In the genomic region with DNA sequence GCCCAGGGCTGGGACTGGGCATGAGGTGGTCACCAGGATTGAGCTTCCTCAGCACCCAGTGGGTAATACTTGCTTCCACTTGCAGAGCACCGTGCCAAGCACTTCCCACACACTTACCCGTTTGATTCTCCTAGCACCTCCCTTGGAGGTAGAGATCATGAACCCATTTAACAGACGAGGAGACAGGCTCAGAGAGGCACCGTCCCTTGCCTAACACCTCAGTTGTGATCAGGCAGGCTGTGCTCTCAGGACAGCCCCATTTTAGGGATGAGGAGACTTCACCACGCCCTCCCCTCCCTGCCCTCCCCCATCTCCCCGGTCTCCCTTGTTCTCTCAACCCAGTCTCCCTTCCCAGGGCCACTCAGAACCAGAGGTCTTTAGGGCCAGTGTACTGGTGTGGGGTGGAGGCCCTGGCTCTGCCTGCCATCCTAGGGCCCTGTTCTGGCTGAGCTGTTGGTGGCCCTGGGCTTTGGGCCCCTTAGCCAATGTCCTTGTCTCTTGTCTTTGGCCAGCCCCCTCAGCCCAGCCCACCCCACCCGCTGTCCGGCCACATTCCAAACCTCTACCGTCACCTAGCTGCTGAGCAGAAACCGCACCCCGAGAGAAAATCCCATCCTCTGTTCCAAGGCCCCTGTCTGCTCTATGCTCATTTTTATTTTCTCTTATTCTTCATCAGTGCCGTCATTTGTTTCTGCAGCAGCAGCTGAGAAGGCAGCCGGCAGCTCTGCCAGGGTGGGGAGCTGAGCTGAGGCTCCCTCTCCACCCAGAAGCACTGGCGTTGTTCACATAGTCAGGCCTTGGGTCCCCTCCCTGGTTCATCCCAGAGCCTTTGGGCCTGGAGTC, we compare ENCODE assay signal across 10 cellular contexts. TPM values are rescaled to one million over a fixed set of nuclear protein-coding genes. Genes with fewer than 3 reads are reported as not detected.
DNase-seq lines count a peak whose midpoint lies in the region; ATAC-seq, FAIRE-seq and TF ChIP-seq lines count a peak whose summit lies in the region.
"Had no signal": no experiment of that assay in that cellular context is flagged by ENCODE, and none has a peak within 500 bp of the region (broad histone marks: within the 10 kb centered on the region; RNA-seq: fewer than 3 reads in every experiment).

No MANE protein-coding gene starts in this region.

- no peaks in the 10 kb centered on the region for H3K9me3 ChIP-seq in H1 (ENCODE audit: insufficient read depth in 2 of 2, low read depth in 1 of 2, low read length in 1 of 2)
- H3K9me3 ChIP-seq in lower lobe of right lung: no peaks in the 10 kb centered on the region
- no peaks in the 10 kb centered on the region for H3K9me3 ChIP-seq in vagina

- H2AK5ac ChIP-seq in H1 (ENCODE audit: low read depth, low read length): peak overlapping the region; percentile 99

- H3K27me3 ChIP-seq in H1 (replicated peaks in 1 of 4; ENCODE audit: control insufficient read depth in 3 of 4, extremely low read depth in 1 of 4, insufficient read depth in 3 of 4, low read length in 3 of 4) (no peaks in the 10 kb centered on the region), lower lobe of right lung (ENCODE audit: low read depth) (no peaks in the 10 kb centered on the region), vagina (no peaks in the 10 kb centered on the region)

- peak in 1 of 2 experiments; percentile 46; a peak in 1 of 4 replicates for TF ChIP-seq RAD21 in H1 (IDR thresholded peaks at IDR 0.05 in 1 of 2, conservative IDR thresholded peaks at IDR 0.05 in 1 of 2; ENCODE audit: low read depth in 2 of 2, low read length in 2 of 2)

- H3K4me3 Mint-ChIP-seq in natural killer cell treated with Interleukin-12 subunit alpha and Interleukin-12 subunit beta and Interleukin-15 and Interleukin-18, amount 100 ng/mL, for 72 hours: no peak overlapping the region
- H3K4me3 Mint-ChIP-seq in natural killer cell: no peak overlapping the region
- no peak overlapping the region for H3K4me3 Mint-ChIP-seq in activated naive CD4-positive, alpha-beta T cell treated with anti-CD3 and anti-CD28 coated beads for 36 hours

- no peaks in the 10 kb centered on the region for H3K79me2 ChIP-seq in H1 (ENCODE audit: control insufficient read depth in 1 of 2, insufficient read depth in 2 of 2, low read length in 2 of 2)

- H3K27me3 Mint-ChIP-seq in natural killer cell treated with Interleukin-12 subunit alpha and Interleukin-12 subunit beta and Interleukin-15 and Interleukin-18, amount 100 ng/mL, for 72 hours: no peaks in the 10 kb centered on the region
- peaks cover 0 to 2% of the 10 kb centered on the region in 2 donors for H3K27me3 Mint-ChIP-seq in natural killer cell (ENCODE audit: low read depth in 2 of 2)
- no peaks in the 10 kb centered on the region for H3K27me3 Mint-ChIP-seq in activated naive CD4-positive, alpha-beta T cell treated with anti-CD3 and anti-CD28 coated beads for 36 hours (ENCODE audit: low read depth)

- peak overlapping the region; percentile 96 for H2BK120ac ChIP-seq in H1 (replicated peaks; ENCODE audit: low read depth, low read length)

- peak overlapping the region; percentile 31 to 55; a peak in 3 of 4 replicates for H3K4me2 ChIP-seq in H1 (ENCODE audit: insufficient read depth in 1 of 2, low read depth in 2 of 2, low read length in 2 of 2)

- H4K91ac ChIP-seq in H1 (replicated peaks; ENCODE audit: insufficient read length, low read length): peak overlapping the region; percentile 94

- H3K4me3 ChIP-seq in H1 (ENCODE audit: extremely low read depth in 1 of 4, insufficient read depth in 2 of 4, low read depth in 3 of 4, low read length in 4 of 4) (peak overlapping the region in 1 of 4 experiments; percentile 21; a peak in 2 of 8 replicates), lower lobe of right lung (no peak overlapping the region), vagina (no peak overlapping the region)

- 44% methylated on average over 5 of the region's 14 CpGs; no CpG with 5 or more reads in 1 of the 2 experiments for WGBS in H1 (ENCODE audit: extremely low coverage in 1 of 2, insufficient coverage in 1 of 2, insufficient read length in 1 of 2, insufficient replicate concordance in 2 of 2, low coverage in 1 of 2, low lambda C conversion rate in 2 of 2, missing lambda C conversion rate in 1 of 2), 2 experiments

- no peak overlapping the region for H3K14ac ChIP-seq in H1 (ENCODE audit: insufficient read length)

- TF ChIP-seq EP300 in H1 (IDR thresholded peaks at IDR 0.05; ENCODE audit: borderline replicate concordance in 1 of 2, low read depth in 2 of 2, low read length in 2 of 2): no peak

- H3K9me3 Mint-ChIP-seq in natural killer cell treated with Interleukin-12 subunit alpha and Interleukin-12 subunit beta and Interleukin-15 and Interleukin-18, amount 100 ng/mL, for 72 hours: no peaks in the 10 kb centered on the region
- no peaks in the 10 kb centered on the region for H3K9me3 Mint-ChIP-seq in natural killer cell
- H3K9me3 Mint-ChIP-seq in activated naive CD4-positive, alpha-beta T cell treated with anti-CD3 and anti-CD28 coated beads for 36 hours: no peaks in the 10 kb centered on the region

- H2BK5ac ChIP-seq in H1 (ENCODE audit: low read depth, low read length): peak overlapping the region; percentile 93

- peaks cover 0 to 2% of the 10 kb centered on the region in 2 donors for H3K4me1 Mint-ChIP-seq in natural killer cell treated with Interleukin-12 subunit alpha and Interleukin-12 subunit beta and Interleukin-15 and Interleukin-18, amount 100 ng/mL, for 72 hours (ENCODE audit: low read depth in 2 of 2)
- H3K4me1 Mint-ChIP-seq in natural killer cell: no peaks in the 10 kb centered on the region
- no peaks in the 10 kb centered on the region for H3K4me1 Mint-ChIP-seq in activated naive CD4-positive, alpha-beta T cell treated with anti-CD3 and anti-CD28 coated beads for 36 hours (ENCODE audit: low read depth)

- peaks cover 2% of the 10 kb centered on the region; the same call in 1 of the 2 replicates for H3K23me2 ChIP-seq in H1 (ENCODE audit: low read depth, low read length)

- H2BK15ac ChIP-seq in H1 (ENCODE audit: low read length): peak overlapping the region; percentile 100; the same call in 1 of the 2 replicates

- H3K23ac ChIP-seq in H1 (ENCODE audit: insufficient read length): no peak overlapping the region

- no peaks in the 10 kb centered on the region for H3K79me1 ChIP-seq in H1 (ENCODE audit: low read depth, low read length)

- peak overlapping the region; percentile 49 for H3K56ac ChIP-seq in H1 (replicated peaks; ENCODE audit: insufficient read length, low read depth, low read length)

- no peak overlapping the region; the same call in 1 of the 2 replicates for H2AFZ ChIP-seq in H1 (ENCODE audit: low read length)

- FAIRE-seq in H1 (lab: Jason Lieb, UNC): peak; percentile 42

- no peaks in the 10 kb centered on the region for H3K36me3 ChIP-seq in H1 (ENCODE audit: control insufficient read depth in 2 of 4, insufficient read depth in 4 of 4, low read length in 3 of 4)
- no peaks in the 10 kb centered on the region for H3K36me3 ChIP-seq in lower lobe of right lung
- H3K36me3 ChIP-seq in vagina: no peaks in the 10 kb centered on the region

- H3K36me3 Mint-ChIP-seq in natural killer cell treated with Interleukin-12 subunit alpha and Interleukin-12 subunit beta and Interleukin-15 and Interleukin-18, amount 100 ng/mL, for 72 hours: no peaks in the 10 kb centered on the region
- H3K36me3 Mint-ChIP-seq in natural killer cell: no peaks in the 10 kb centered on the region
- H3K36me3 Mint-ChIP-seq in activated naive CD4-positive, alpha-beta T cell treated with anti-CD3 and anti-CD28 coated beads for 36 hours (ENCODE audit: low read depth): no peaks in the 10 kb centered on the region

- H3K4ac ChIP-seq in H1 (replicated peaks; ENCODE audit: insufficient read length, low read depth, low read length): peak overlapping the region; percentile 74

- intact Hi-C loops in natural killer cell (cut with micrococcal nuclease): no loop called here
- intact Hi-C loops in lower lobe of right lung (cut with DNase I): no loop called here
- intact Hi-C loops in vagina (cut with DNase I): no loop called here
- intact Hi-C loops in activated naive CD4-positive, alpha-beta T cell treated with anti-CD3 and anti-CD28 coated beads for 36 hours (cut with micrococcal nuclease): no loop called here

- TF ChIP-seq CTCF in natural killer cell (IDR thresholded peaks at IDR 0.05): no peak
- TF ChIP-seq CTCF in H1 (IDR thresholded peaks at IDR 0.05; ENCODE audit: control extremely low read depth in 1 of 3, insufficient read depth in 1 of 3, low read depth in 1 of 3, low read length in 3 of 3): peak; percentile 14 to 29 (median 20); a peak in 3 of 4 replicates
- TF ChIP-seq CTCF in lower lobe of right lung (IDR thresholded peaks at IDR 0.05): no peak
- TF ChIP-seq CTCF in vagina (IDR thresholded peaks at IDR 0.05): no peak

- peak in 1 of 2 donors; percentile 4 for ATAC-seq in natural killer cell treated with Interleukin-12 subunit alpha and Interleukin-12 subunit beta and Interleukin-15 and Interleukin-18, amount 100 ng/mL, for 72 hours
- ATAC-seq in natural killer cell (no peak), lower lobe of right lung (peak; percentile 67 to 82)

- H2BK12ac ChIP-seq in H1 (ENCODE audit: low read depth, low read length): peak overlapping the region; percentile 97

- H3K18ac ChIP-seq in H1 (ENCODE audit: extremely low read depth, low read length): peak overlapping the region; percentile 97

- TF ChIP-seq POLR2A in H1 (IDR thresholded peaks at IDR 0.05; ENCODE audit: control extremely low read depth in 1 of 2, low read depth in 2 of 2, low read length in 2 of 2) (peak in 1 of 2 experiments; percentile 41; a peak in 2 of 3 replicates), vagina (IDR thresholded peaks at IDR 0.05) (no peak)

- CTCF ChIA-PET in H1 (lab: Charles Lee; ENCODE audit: partially characterized antibody): interaction anchor here (0.7 to 65.2 kb wide), 10 partner anchors 8 to 193 kb away, joined by 3 to 1529 read pairs (median 7); a partner anchor contains a TSS
- CTCF ChIA-PET in activated naive CD4-positive, alpha-beta T cell treated with anti-CD3 and anti-CD28 coated beads for 36 hours (lab: Charles Lee): interaction anchor here (1.1 kb wide), 1 partner anchor 14 kb away, joined by 3 read pairs; no protein-coding TSS in a partner anchor

- peak overlapping the region; percentile 70 for H3K27ac ChIP-seq in H1 (ENCODE audit: low read depth, low read length)
- H3K27ac ChIP-seq in lower lobe of right lung: no peak overlapping the region
- H3K27ac ChIP-seq in vagina: peak overlapping the region; percentile 75

- no peaks in the 10 kb centered on the region for H4K20me1 ChIP-seq in H1 (replicated peaks in 1 of 2; ENCODE audit: control insufficient read depth in 1 of 2, insufficient read depth in 2 of 2, low read length in 2 of 2)

- peak; percentile 22 for DNase-seq in natural killer cell treated with Interleukin-12 subunit alpha and Interleukin-12 subunit beta and Interleukin-15 and Interleukin-18, amount 100 ng/mL, for 72 hours (ENCODE audit: low spot score)
- DNase-seq in natural killer cell: no peak
- DNase-seq in H1 (ENCODE audit: low read depth in 1 of 2, low spot score in 2 of 2): peak; percentile 76 to 84
- no peak for DNase-seq in lower lobe of right lung
- DNase-seq in vagina (ENCODE audit: extremely low spot score in 2 of 2): no peak
- no peak for DNase-seq in NCI-H2227 treated with DMSO at 0.1 percent for 48 hours (lab: John Stamatoyannopoulos, UW)
- DNase-seq in NCI-H524 treated with DMSO at 0.1 percent for 48 hours (lab: John Stamatoyannopoulos, UW): no peak
- DNase-seq in activated naive CD4-positive, alpha-beta T cell treated with anti-CD3 and anti-CD28 coated beads for 36 hours: no peak
- DNase-seq: activated effector memory CD4-positive, alpha-beta T cell treated with anti-CD3 and anti-CD28 coated beads, Interleukin-2, amount 50 U/mL, for 16 hours had no signal

- peak overlapping the region; percentile 99; the same call in 1 of the 2 replicates for H2BK20ac ChIP-seq in H1 (ENCODE audit: low read length)

- peak overlapping the region in 2 of 4 experiments; percentile 29 to 38; a peak in 3 of 7 replicates for H3K9ac ChIP-seq in H1 (replicated peaks in 1 of 4; ENCODE audit: extremely low read depth in 1 of 4, low read depth in 3 of 4, low read length in 3 of 4)

- POLR2A ChIA-PET in H1 (lab: Charles Lee; ENCODE audit: partially characterized antibody): interaction anchor here (1.0 to 5.9 kb wide), 6 partner anchors 10 to 51 kb away, joined by 3 to 23 read pairs (median 4); a partner anchor contains a TSS

- H4K8ac ChIP-seq in H1 (ENCODE audit: extremely low read depth, insufficient read depth, low read length): peak overlapping the region; percentile 77; the same call in 1 of the 2 replicates

- H4K5ac ChIP-seq in H1 (ENCODE audit: insufficient read length, low read depth, low read length): peak overlapping the region; percentile 50

- no peak overlapping the region for H3K27ac Mint-ChIP-seq in natural killer cell treated with Interleukin-12 subunit alpha and Interleukin-12 subunit beta and Interleukin-15 and Interleukin-18, amount 100 ng/mL, for 72 hours
- H3K27ac Mint-ChIP-seq in natural killer cell: no peak overlapping the region
- no peak overlapping the region for H3K27ac Mint-ChIP-seq in activated naive CD4-positive, alpha-beta T cell treated with anti-CD3 and anti-CD28 coated beads for 36 hours

- peaks cover 10 to 25% (median 16%) of the 10 kb centered on the region in 4 experiments for H3K4me1 ChIP-seq in H1 (replicated peaks in 1 of 4; ENCODE audit: control insufficient read depth in 3 of 4, insufficient read depth in 4 of 4, low read length in 3 of 4)
- H3K4me1 ChIP-seq in lower lobe of right lung: peaks cover 12% of the 10 kb centered on the region
- H3K4me1 ChIP-seq in vagina: peaks cover 44% of the 10 kb centered on the region

RNA-seq across cellular contexts. Expression of a gene that starts 33.8 kb away (rescaled TPM):
- total RNA-seq in natural killer cell treated with Interleukin-12 subunit alpha and Interleukin-12 subunit beta and Interleukin-15 and Interleukin-18, amount 100 ng/mL, for 72 hours: not detected
- total RNA-seq in natural killer cell (not detected), lower lobe of right lung (22.3 TPM), vagina (39.3 TPM)
- 11.4 and 11.5 TPM in 2 replicates for total RNA-seq in H1 (2021; fragmentation: NEBNext Ultra II Directional; extraction: Animal tissue kit (Norgen Biotek cat#: 25700))
- polyA plus RNA-seq in H1 (2011; rRNA removed): 7.8 and 8.7 TPM in 2 replicates
- polyA plus RNA-seq in H1 (2011; cell fraction: cytosol; rRNA removed): 4.7 TPM
- polyA plus RNA-seq in H1 (2011; cell fraction: nucleus; rRNA removed): 5.7 TPM
- 5.8 to 9.0 TPM (median 7.0 TPM) in 4 replicates for polyA plus RNA-seq in H1 (2012, experiment 1 of 2)
- 6.6 TPM for polyA plus RNA-seq in H1 (2012, experiment 2 of 2)
- 15.9 TPM for polyA plus RNA-seq in H1 (2013, experiment 1 of 2)
- polyA plus RNA-seq in H1 (2013, experiment 2 of 2): 14.8 TPM
- polyA minus RNA-seq in H1 (2011; rRNA and poly(A)+ RNA removed): 5.5 and 6.7 TPM in 2 replicates
- 14.4 TPM for polyA minus RNA-seq in H1 (2011; cell fraction: cytosol; rRNA and poly(A)+ RNA removed)
- polyA minus RNA-seq in H1 (2011; cell fraction: nucleus; rRNA and poly(A)+ RNA removed): 5.1 TPM
- total RNA-seq in activated naive CD4-positive, alpha-beta T cell treated with anti-CD3 and anti-CD28 coated beads for 36 hours: not detected

RNA-seq across cellular contexts. Expression of a gene that starts 39.6 kb away (rescaled TPM):
- 1 to 10 TPM; 2.0 to 3.8 TPM for total RNA-seq in natural killer cell treated with Interleukin-12 subunit alpha and Interleukin-12 subunit beta and Interleukin-15 and Interleukin-18, amount 100 ng/mL, for 72 hours
- total RNA-seq in natural killer cell (under 1 TPM; 0.07 to 0.75 (median 0.49) TPM), lower lobe of right lung (4.5 TPM), vagina (1.2 TPM)
- total RNA-seq in H1 (2021; fragmentation: NEBNext Ultra II Directional; extraction: Animal tissue kit (Norgen Biotek cat#: 25700)): 232 and 237 TPM in 2 replicates
- polyA plus RNA-seq in H1 (2011; rRNA removed): 77.0 and 93.2 TPM in 2 replicates
- 72.8 TPM for polyA plus RNA-seq in H1 (2011; cell fraction: cytosol; rRNA removed)
- polyA plus RNA-seq in H1 (2011; cell fraction: nucleus; rRNA removed): 59.1 TPM
- 99.2 to 116 TPM (median 108 TPM) in 4 replicates for polyA plus RNA-seq in H1 (2012, experiment 1 of 2)
- polyA plus RNA-seq in H1 (2012, experiment 2 of 2): 69.6 TPM
- polyA plus RNA-seq in H1 (2013, experiment 1 of 2): 88.5 TPM
- polyA plus RNA-seq in H1 (2013, experiment 2 of 2): 92.9 TPM
- 505 and 571 TPM in 2 replicates for polyA minus RNA-seq in H1 (2011; rRNA and poly(A)+ RNA removed)
- 196 TPM for polyA minus RNA-seq in H1 (2011; cell fraction: cytosol; rRNA and poly(A)+ RNA removed)
- 104 TPM for polyA minus RNA-seq in H1 (2011; cell fraction: nucleus; rRNA and poly(A)+ RNA removed)
- total RNA-seq in activated naive CD4-positive, alpha-beta T cell treated with anti-CD3 and anti-CD28 coated beads for 36 hours: 1 to 10 TPM; 1.8 TPM

RNA-seq across cellular contexts. Expression of a gene that starts 42.5 kb away (rescaled TPM):
- total RNA-seq in natural killer cell treated with Interleukin-12 subunit alpha and Interleukin-12 subunit beta and Interleukin-15 and Interleukin-18, amount 100 ng/mL, for 72 hours: not detected
- not detected for total RNA-seq in natural killer cell
- not detected in 2 replicates for total RNA-seq in H1 (2021; fragmentation: NEBNext Ultra II Directional; extraction: Animal tissue kit (Norgen Biotek cat#: 25700))
- not detected in 2 replicates for polyA plus RNA-seq in H1 (2011; rRNA removed)
- not detected for polyA plus RNA-seq in H1 (2011; cell fraction: cytosol; rRNA removed)
- polyA plus RNA-seq in H1 (2011; cell fraction: nucleus; rRNA removed): not detected
- polyA plus RNA-seq in H1 (2012, experiment 1 of 2): 0.15 TPM in 1 of 4 replicates, not detected in the others
- polyA plus RNA-seq in H1 (2012, experiment 2 of 2): not detected
- polyA plus RNA-seq in H1 (2013, experiment 1 of 2): not detected
- polyA plus RNA-seq in H1 (2013, experiment 2 of 2): not detected
- not detected in 2 replicates for polyA minus RNA-seq in H1 (2011; rRNA and poly(A)+ RNA removed)
- polyA minus RNA-seq in H1 (2011; cell fraction: cytosol; rRNA and poly(A)+ RNA removed): not detected
- polyA minus RNA-seq in H1 (2011; cell fraction: nucleus; rRNA and poly(A)+ RNA removed): not detected
- total RNA-seq in lower lobe of right lung: 6.6 TPM
- total RNA-seq in vagina: not detected
- not detected for total RNA-seq in activated naive CD4-positive, alpha-beta T cell treated with anti-CD3 and anti-CD28 coated beads for 36 hours
- total RNA-seq: A673 had no signal

RNA-seq across cellular contexts. Expression of a gene that starts 51.0 kb away (rescaled TPM):
- 1,000 to 10,000 TPM in 1 of 2 donors, 100 to 1,000 TPM in 1; 983 to 1,578 TPM for total RNA-seq in natural killer cell treated with Interleukin-12 subunit alpha and Interleukin-12 subunit beta and Interleukin-15 and Interleukin-18, amount 100 ng/mL, for 72 hours
- total RNA-seq in natural killer cell: 100 to 1,000 TPM; 716 to 896 (median 795) TPM
- 1,831 and 1,889 TPM in 2 replicates for total RNA-seq in H1 (2021; fragmentation: NEBNext Ultra II Directional; extraction: Animal tissue kit (Norgen Biotek cat#: 25700))
- 2,448 and 2,722 TPM in 2 replicates for polyA plus RNA-seq in H1 (2011; rRNA removed)
- polyA plus RNA-seq in H1 (2011; cell fraction: cytosol; rRNA removed): 4,965 TPM
- 2,178 TPM for polyA plus RNA-seq in H1 (2011; cell fraction: nucleus; rRNA removed)
- 2,603 to 3,842 TPM (median 3,090 TPM) in 4 replicates for polyA plus RNA-seq in H1 (2012, experiment 1 of 2)
- 9,007 TPM for polyA plus RNA-seq in H1 (2012, experiment 2 of 2)
- 5,141 TPM for polyA plus RNA-seq in H1 (2013, experiment 1 of 2)
- polyA plus RNA-seq in H1 (2013, experiment 2 of 2): 5,188 TPM
- polyA minus RNA-seq in H1 (2011; rRNA and poly(A)+ RNA removed): 246 and 282 TPM in 2 replicates
- polyA minus RNA-seq in H1 (2011; cell fraction: cytosol; rRNA and poly(A)+ RNA removed): 329 TPM
- 840 TPM for polyA minus RNA-seq in H1 (2011; cell fraction: nucleus; rRNA and poly(A)+ RNA removed)
- total RNA-seq in lower lobe of right lung: 812 TPM
- total RNA-seq in vagina: 1,925 TPM
- 1,000 to 10,000 TPM; 2,701 to 2,729 TPM for total RNA-seq in activated naive CD4-positive, alpha-beta T cell treated with anti-CD3 and anti-CD28 coated beads for 36 hours

RNA-seq across cellular contexts. Expression of a gene that starts 51.2 kb away (rescaled TPM):
- 100 to 1,000 TPM; 215 to 218 TPM for total RNA-seq in natural killer cell treated with Interleukin-12 subunit alpha and Interleukin-12 subunit beta and Interleukin-15 and Interleukin-18, amount 100 ng/mL, for 72 hours
- total RNA-seq in natural killer cell (100 to 1,000 TPM; 131 to 169 (median 139) TPM), lower lobe of right lung (33.2 TPM), vagina (28.5 TPM)
- total RNA-seq in H1 (2021; fragmentation: NEBNext Ultra II Directional; extraction: Animal tissue kit (Norgen Biotek cat#: 25700)): 50.5 and 50.6 TPM in 2 replicates
- polyA plus RNA-seq in H1 (2011; rRNA removed): 34.1 and 36.0 TPM in 2 replicates
- polyA plus RNA-seq in H1 (2011; cell fraction: cytosol; rRNA removed): 57.0 TPM
- 13.7 TPM for polyA plus RNA-seq in H1 (2011; cell fraction: nucleus; rRNA removed)
- polyA plus RNA-seq in H1 (2012, experiment 1 of 2): 49.1 to 62.4 TPM (median 51.3 TPM) in 4 replicates
- polyA plus RNA-seq in H1 (2012, experiment 2 of 2): 33.4 TPM
- polyA plus RNA-seq in H1 (2013, experiment 1 of 2): 54.3 TPM
- polyA plus RNA-seq in H1 (2013, experiment 2 of 2): 54.7 TPM
- polyA minus RNA-seq in H1 (2011; rRNA and poly(A)+ RNA removed): 11.3 and 14.8 TPM in 2 replicates
- polyA minus RNA-seq in H1 (2011; cell fraction: cytosol; rRNA and poly(A)+ RNA removed): 18.1 TPM
- 9.9 TPM for polyA minus RNA-seq in H1 (2011; cell fraction: nucleus; rRNA and poly(A)+ RNA removed)
- 100 to 1,000 TPM; 116 to 123 TPM for total RNA-seq in activated naive CD4-positive, alpha-beta T cell treated with anti-CD3 and anti-CD28 coated beads for 36 hours

Comparison
In these comparisons a context has a peak if more than half of its experiments do, and no peak if none do; other contexts are left out.
1. DNase-seq: peak in natural killer cell treated with Interleukin-12 subunit alpha and Interleukin-12 subunit beta and Interleukin-15 and Interleukin-18, amount 100 ng/mL, for 72 hours (single experiment) and H1 (2 of 2); none in natural killer cell (single experiment), lower lobe of right lung (single experiment), vagina (0 of 2), NCI-H2227 treated with DMSO at 0.1 percent for 48 hours (single experiment), NCI-H524 treated with DMSO at 0.1 percent for 48 hours (single experiment) and activated naive CD4-positive, alpha-beta T cell treated with anti-CD3 and anti-CD28 coated beads for 36 hours (single experiment).
2. ATAC-seq: peak in lower lobe of right lung (2 of 2); none in natural killer cell (0 of 3).
3. CTCF ChIP-seq: peak in H1 (3 of 3); none in natural killer cell (single experiment), lower lobe of right lung (single experiment) and vagina (0 of 3).
4. RNA of a gene that starts 33.8 kb away (total RNA-seq): 39.3 TPM in vagina (single experiment), 22.3 TPM in lower lobe of right lung (single experiment) and 11.4 to 11.5 TPM in H1; not detected in natural killer cell, not detected in natural killer cell treated with Interleukin-12 subunit alpha and Interleukin-12 subunit beta and Interleukin-15 and Interleukin-18, amount 100 ng/mL, for 72 hours and not detected in activated naive CD4-positive, alpha-beta T cell treated with anti-CD3 and anti-CD28 coated beads for 36 hours; every median in the first group is over 10 times any median in the second.
5. RNA of a gene that starts 39.6 kb away (total RNA-seq): 232 to 237 TPM in H1; 4.5 TPM in lower lobe of right lung (single experiment), 2.0 to 3.8 TPM in natural killer cell treated with Interleukin-12 subunit alpha and Interleukin-12 subunit beta and Interleukin-15 and Interleukin-18, amount 100 ng/mL, for 72 hours, 1.8 TPM in activated naive CD4-positive, alpha-beta T cell treated with anti-CD3 and anti-CD28 coated beads for 36 hours, 1.2 TPM in vagina (single experiment) and 0.07 to 0.75 TPM in natural killer cell; every median in the first group is over 10 times any median in the second.